Comparison of ENCODE assay signal across 36 cellular contexts in the genomic region with DNA sequence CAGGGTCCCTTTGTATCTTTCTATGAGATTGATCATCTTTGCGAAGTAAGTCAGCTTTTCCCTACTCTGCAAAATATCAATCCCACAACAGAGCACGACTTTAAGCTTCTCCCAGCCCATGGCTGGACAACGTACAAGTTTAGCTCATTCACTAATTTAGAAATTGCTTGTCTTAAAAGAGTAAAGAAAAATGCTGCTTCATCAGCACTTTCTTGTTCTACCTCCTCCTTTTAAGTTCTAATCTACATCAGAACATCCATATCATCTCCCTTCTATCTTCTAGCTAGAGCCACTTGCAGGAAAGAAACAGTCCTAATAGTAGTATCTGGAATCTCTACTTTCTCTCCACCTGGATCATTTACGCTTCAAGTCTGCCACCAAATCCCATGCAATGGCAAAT.
"Had no signal": no experiment of that assay in that cellular context is flagged by ENCODE, and none has a peak within 500 bp of the region (broad histone marks: within the 10 kb centered on the region; RNA-seq: fewer than 3 reads in every experiment).

No MANE protein-coding gene starts in this region.

- H3K9me3 ChIP-seq: adrenal gland, ascending aorta had no signal

- ATAC-seq: activated CD8-positive, alpha-beta T cell treated with anti-CD3 and anti-CD28 coated beads for 36 hours; activated naive CD4-positive, alpha-beta T cell treated with anti-CD3 and anti-CD28 coated beads, Interleukin-2, amount 50 U/mL, for 72 hours; activated T-cell treated with anti-CD3 and anti-CD28 coated beads, Interleukin-2, amount 50 U/mL, for 4 hours; activated T-cell treated with anti-CD3 and anti-CD28 coated beads, Interleukin-2, amount 50 U/mL, for 72 hours; activated T-helper 17 cell treated with anti-CD3 and anti-CD28 coated beads, Interleukin-2, amount 50 U/mL, for 72 hours had no signal

- H3K27me3 ChIP-seq: adrenal gland, ascending aorta, cardiac muscle cell had no signal

- H3K4me3 ChIP-seq: adrenal gland, ascending aorta, cardiac muscle cell had no signal

- FAIRE-seq: bronchial epithelial cell had no signal

- H3K4me1 Mint-ChIP-seq: activated B cell treated with CpG ODN at 0.5 μM for 24 hours; activated CD4-positive, alpha-beta T cell treated with anti-CD3 and anti-CD28 coated beads, Interleukin-2, amount 10 ng/mL, durations not matched to agents 24 days and 14 days; activated naive CD8-positive, alpha-beta T cell treated with anti-CD3 and anti-CD28 coated beads for 36 hours; activated T-helper 17 cell treated with anti-CD3 and anti-CD28 coated beads, Interleukin-2, amount 50 U/mL, for 72 hours; brain; central memory CD8-positive, alpha-beta T cell had no signal

- H3K27me3 Mint-ChIP-seq: activated CD4-positive, alpha-beta memory T cell treated with anti-CD3 and anti-CD28 coated beads for 36 hours; activated CD4-positive, alpha-beta T cell treated with anti-CD3 and anti-CD28 coated beads, Interleukin-2, amount 10 ng/mL, durations not matched to agents 24 days and 14 days; activated CD8-positive, alpha-beta T cell treated with anti-CD3 and anti-CD28 coated beads for 36 hours; activated naive CD8-positive, alpha-beta T cell treated with anti-CD3 and anti-CD28 coated beads for 36 hours; activated T-helper 17 cell treated with anti-CD3 and anti-CD28 coated beads, Interleukin-2, amount 50 U/mL, for 72 hours; brain; central memory CD8-positive, alpha-beta T cell had no signal

- H3K27ac ChIP-seq: adrenal gland, ascending aorta, cardiac muscle cell, VCaP had no signal

- DNase-seq: activated B cell treated with CpG ODN at 0.5 μM for 24 hours; activated CD4-positive, alpha-beta memory T cell treated with anti-CD3 and anti-CD28 coated beads for 36 hours; activated CD4-positive, alpha-beta T cell treated with anti-CD3 and anti-CD28 coated beads for 4 hours; activated CD4-positive, alpha-beta T cell treated with anti-CD3 and anti-CD28 coated beads, Interleukin-2, amount 10 ng/mL, durations not matched to agents 24 days and 14 days; activated CD4-positive, alpha-beta T cell treated with anti-CD3 and anti-CD28 coated beads, Interleukin-2, amount 50 U/mL, for 1 hour; activated CD4-positive, alpha-beta T cell treated with anti-CD3 and anti-CD28 coated beads, Interleukin-2, amount 50 U/mL, for 4 hours; activated CD4-positive, CD25-positive, alpha-beta regulatory T cell treated with anti-CD3 and anti-CD28 coated beads, Interleukin-2, amount 50 U/mL, for 72 hours; activated CD8-positive, alpha-beta memory T cell treated with anti-CD3 and anti-CD28 coated beads, Interleukin-2, amount 50 U/mL, for 4 hours; activated CD8-positive, alpha-beta T cell treated with anti-CD3 and anti-CD28 coated beads for 36 hours; activated effector memory CD4-positive, alpha-beta T cell treated with anti-CD3 and anti-CD28 coated beads, Interleukin-2, amount 50 U/mL, for 16 hours; activated gamma-delta T cell treated with Interleukin-2 at 50 U/mL for 16 hours; activated naive CD4-positive, alpha-beta T cell; activated naive CD4-positive, alpha-beta T cell treated with anti-CD3 and anti-CD28 coated beads for 36 hours; activated naive CD4-positive, alpha-beta T cell treated with anti-CD3 and anti-CD28 coated beads, Interleukin-2, amount 50 U/mL, for 16 hours; activated naive CD8-positive, alpha-beta T cell treated with anti-CD3 and anti-CD28 coated beads for 36 hours; activated T-cell treated with anti-CD3 and anti-CD28 coated beads for 4 hours; activated T-cell treated with anti-CD3 and anti-CD28 coated beads, Interleukin-2, amount 50 U/mL, for 1 hour; activated T-cell treated with anti-CD3 and anti-CD28 coated beads, Interleukin-2, amount 50 U/mL, for 4 hours; activated T-cell treated with anti-CD3 and anti-CD28 coated beads, Interleukin-2, amount 50 U/mL, for 72 hours; adrenal gland; amniotic stem cell; caudate nucleus; cerebellar nuclear complex; T-helper 2 cell; T-helper 9 cell had no signal

- H3K4me3 Mint-ChIP-seq: activated B cell treated with CpG ODN at 0.5 μM for 24 hours; activated CD4-positive, alpha-beta memory T cell treated with anti-CD3 and anti-CD28 coated beads for 36 hours; activated CD4-positive, alpha-beta T cell treated with anti-CD3 and anti-CD28 coated beads, Interleukin-2, amount 10 ng/mL, durations not matched to agents 24 days and 14 days; activated CD8-positive, alpha-beta T cell treated with anti-CD3 and anti-CD28 coated beads for 36 hours; activated naive CD4-positive, alpha-beta T cell treated with anti-CD3 and anti-CD28 coated beads for 36 hours; activated naive CD8-positive, alpha-beta T cell treated with anti-CD3 and anti-CD28 coated beads for 36 hours; activated T-cell treated with anti-CD3 and anti-CD28 coated beads, Interleukin-2, amount 50 U/mL, for 4 hours; activated T-cell treated with anti-CD3 and anti-CD28 coated beads, Interleukin-2, amount 50 U/mL, for 72 hours; activated T-helper 1 cell treated with anti-CD3 and anti-CD28 coated beads, Interleukin-12 subunit alpha, Interleukin-12 subunit beta, Interleukin-2, Interleukin-4 antibody, amounts not matched to agents 30 ng/mL and 10 ng/mL and 1 ng/mL, durations not matched to agents 14 hours and 24 hours and 36 hours; activated T-helper 17 cell treated with anti-CD3 and anti-CD28 coated beads, Interleukin-2, amount 50 U/mL, for 72 hours; brain; central memory CD8-positive, alpha-beta T cell; T-helper 1 cell treated with Interleukin-12 subunit alpha and Interleukin-12 subunit beta and Interleukin-4 antibody, amounts not matched to agents 30 μg/mL and 1 μg/mL, for 36 hours; T-helper 2 cell treated with Interferon-gamma antibody and Interleukin-4, amounts not matched to agents 5 μg/mL and 100 μg/mL, for 36 hours had no signal

- H3K36me3 ChIP-seq: adrenal gland, ascending aorta, cardiac muscle cell had no signal

- H3K36me3 Mint-ChIP-seq: activated CD4-positive, alpha-beta memory T cell treated with anti-CD3 and anti-CD28 coated beads for 36 hours; activated naive CD4-positive, alpha-beta T cell treated with anti-CD3 and anti-CD28 coated beads, Interleukin-2, amount 50 U/mL, for 72 hours; activated naive CD8-positive, alpha-beta T cell treated with anti-CD3 and anti-CD28 coated beads for 36 hours; brain had no signal

- H3K27ac Mint-ChIP-seq: activated B cell treated with CpG ODN at 0.5 μM for 24 hours; activated CD4-positive, alpha-beta memory T cell treated with anti-CD3 and anti-CD28 coated beads for 36 hours; activated CD4-positive, alpha-beta T cell treated with anti-CD3 and anti-CD28 coated beads, Interleukin-2, amount 10 ng/mL, durations not matched to agents 24 days and 14 days; activated CD8-positive, alpha-beta T cell treated with anti-CD3 and anti-CD28 coated beads for 36 hours; activated naive CD4-positive, alpha-beta T cell treated with anti-CD3 and anti-CD28 coated beads for 36 hours; activated naive CD4-positive, alpha-beta T cell treated with anti-CD3 and anti-CD28 coated beads, Interleukin-2, amount 50 U/mL, for 72 hours; activated naive CD8-positive, alpha-beta T cell treated with anti-CD3 and anti-CD28 coated beads for 36 hours; activated T-cell treated with anti-CD3 and anti-CD28 coated beads, Interleukin-2, amount 50 U/mL, for 72 hours; activated T-helper 1 cell treated with anti-CD3 and anti-CD28 coated beads, Interleukin-12 subunit alpha, Interleukin-12 subunit beta, Interleukin-2, Interleukin-4 antibody, amounts not matched to agents 30 ng/mL and 10 ng/mL and 1 ng/mL, durations not matched to agents 14 hours and 24 hours and 36 hours; activated T-helper 17 cell treated with anti-CD3 and anti-CD28 coated beads, Interleukin-2, amount 50 U/mL, for 72 hours; brain; T-helper 1 cell treated with Interleukin-12 subunit alpha and Interleukin-12 subunit beta and Interleukin-4 antibody, amounts not matched to agents 30 μg/mL and 1 μg/mL, for 36 hours; T-helper 2 cell treated with Interferon-gamma antibody and Interleukin-4, amounts not matched to agents 5 μg/mL and 100 μg/mL, for 36 hours had no signal

- H3K9me3 Mint-ChIP-seq: activated B cell treated with CpG ODN at 0.5 μM for 24 hours; activated CD4-positive, alpha-beta memory T cell treated with anti-CD3 and anti-CD28 coated beads for 36 hours; activated CD4-positive, alpha-beta T cell treated with anti-CD3 and anti-CD28 coated beads, Interleukin-2, amount 10 ng/mL, durations not matched to agents 24 days and 14 days; activated CD8-positive, alpha-beta T cell treated with anti-CD3 and anti-CD28 coated beads for 36 hours; activated naive CD4-positive, alpha-beta T cell treated with anti-CD3 and anti-CD28 coated beads for 36 hours; activated naive CD8-positive, alpha-beta T cell treated with anti-CD3 and anti-CD28 coated beads for 36 hours; activated T-cell treated with anti-CD3 and anti-CD28 coated beads, Interleukin-2, amount 50 U/mL, for 4 hours; activated T-helper 1 cell treated with anti-CD3 and anti-CD28 coated beads, Interleukin-12 subunit alpha, Interleukin-12 subunit beta, Interleukin-2, Interleukin-4 antibody, amounts not matched to agents 30 ng/mL and 10 ng/mL and 1 ng/mL, durations not matched to agents 14 hours and 24 hours and 36 hours; brain; central memory CD8-positive, alpha-beta T cell; T-helper 1 cell treated with Interleukin-12 subunit alpha and Interleukin-12 subunit beta and Interleukin-4 antibody, amounts not matched to agents 30 μg/mL and 1 μg/mL, for 36 hours; T-helper 2 cell treated with Interferon-gamma antibody and Interleukin-4, amounts not matched to agents 5 μg/mL and 100 μg/mL, for 36 hours had no signal

- H3K4me1 ChIP-seq: adrenal gland, ascending aorta had no signal
